In the genomic region with DNA sequence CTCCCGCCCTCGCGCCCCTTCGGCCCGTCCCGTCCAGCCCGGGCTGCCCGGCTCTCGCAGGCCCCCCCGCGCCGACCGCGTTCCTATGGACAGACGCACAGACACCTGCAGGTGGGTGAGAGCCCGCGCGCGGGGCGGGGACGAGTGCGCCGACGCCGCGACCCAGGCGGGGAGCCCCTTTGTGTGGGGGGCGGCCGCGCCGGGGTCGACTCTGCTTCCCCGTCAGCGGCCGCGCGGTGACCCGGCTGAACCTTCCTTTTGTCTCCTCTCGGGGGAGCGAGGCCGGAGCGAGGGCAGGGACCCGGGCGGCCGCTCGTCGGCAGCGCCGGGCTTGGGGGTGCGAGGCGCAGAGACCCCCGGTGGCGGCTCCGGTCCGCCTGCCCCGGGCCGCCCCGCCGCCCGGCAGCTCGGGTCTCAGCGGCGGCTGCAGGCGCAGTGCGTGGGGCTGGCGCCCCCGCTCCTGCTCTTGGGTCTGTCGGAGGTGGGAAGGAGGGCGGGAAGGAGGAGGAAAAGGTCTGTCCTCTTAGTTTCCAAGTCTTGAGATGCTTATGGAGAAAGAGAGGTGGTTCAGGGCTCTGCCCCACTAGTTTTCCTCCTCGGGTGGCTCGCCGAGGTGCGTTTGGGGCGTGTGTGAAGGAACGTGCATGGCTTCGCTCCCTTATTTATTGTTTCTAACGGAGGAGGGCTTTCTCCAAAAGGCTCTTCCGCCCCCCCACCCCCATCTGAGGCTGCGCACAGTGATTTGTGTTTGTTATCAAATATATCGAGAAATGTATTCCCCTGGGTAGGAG, we compare ENCODE assay signal across 8 cellular contexts. TPM values are rescaled to one million over a fixed set of nuclear protein-coding genes. Genes with fewer than 3 reads are reported as not detected.
DNase-seq lines count a peak whose midpoint lies in the region; ATAC-seq and TF ChIP-seq lines count a peak whose summit lies in the region.

No MANE protein-coding gene starts in this region.

- TF ChIP-seq CTCF in hepatocyte (IDR thresholded peaks at IDR 0.05; ENCODE audit: poor library complexity) (no peak), gastrocnemius medialis (IDR thresholded peaks at IDR 0.05 in 4 of 5, conservative IDR thresholded peaks at IDR 0.05 in 1 of 5) (peak in 1 of 5 experiments; percentile 15)

- H3K36me3 Mint-ChIP-seq in T-helper 17 cell (ENCODE audit: low read depth), result peaks cover 2% of the 10 kb centered on the region

- in situ Hi-C loops in KBM-7 (cut with MboI; ENCODE audit: low pct_unique_long_range_greater_than_20kb, low sequenced_read_pairs) (no loop called here), gastrocnemius medialis (cut with MboI; ENCODE audit: low sequenced_read_pairs in 4 of 4) (no loop called here)

- peak overlapping the region; percentile 94 for H3K4me3 Mint-ChIP-seq in T-helper 17 cell

- H3K9me3 ChIP-seq in ES-I3 (ENCODE audit: control insufficient read depth, insufficient read depth, low read length) (no peaks in the 10 kb centered on the region), T-helper 17 cell (ENCODE audit: control insufficient read depth, low read length, poor library complexity, severe bottlenecking) (no peaks in the 10 kb centered on the region), hepatocyte (ENCODE audit: low read depth) (no peaks in the 10 kb centered on the region), gastrocnemius medialis (no peaks in the 10 kb centered on the region)

- peak overlapping the region; percentile 85 for H3K27ac ChIP-seq in hepatocyte
- H3K27ac ChIP-seq in gastrocnemius medialis, result peak overlapping the region; percentile 48 to 77 (median 72)

- peak overlapping the region; percentile 85 for H2AFZ ChIP-seq in hepatocyte

- peak overlapping the region; percentile 41 for H3K4me3 ChIP-seq in hepatocyte
- H3K4me3 ChIP-seq in gastrocnemius medialis, result peak overlapping the region; percentile 70 to 86 (median 80)

- peak overlapping the region; percentile 88 for H3K9ac ChIP-seq in ES-I3 (ENCODE audit: low read depth, low read length)

- H3K4me2 ChIP-seq in hepatocyte, result peak overlapping the region; percentile 71

- ATAC-seq in GM21786 (IDR thresholded peaks at IDR 0.05; ENCODE audit: unreplicated experiment), result peak; percentile 31
- ATAC-seq in T-helper 17 cell, result peak; percentile 28
- peak; percentile 75 to 77 for ATAC-seq in gastrocnemius medialis

- peak overlapping the region; percentile 78 for H3K27ac Mint-ChIP-seq in T-helper 17 cell

- 2% methylated on average over 62 of the region's 80 CpGs for WGBS in hepatocyte (ENCODE audit: low lambda C conversion rate, missing lambda C conversion rate)

- DNase-seq in KBM-7 (peak; percentile 69), T-helper 17 cell (peak in 2 of 3 donors; percentile 20 to 23), anterior cingulate cortex (lab: John Stamatoyannopoulos, UW) (peak in 41 of 58 donors; percentile 4 to 62 (median 45)), hepatocyte (ENCODE audit: low spot score) (peak; percentile 74), gastrocnemius medialis (peak; percentile 8 to 48), inferior parietal cortex (ENCODE audit: extremely low spot score) (no peak)

- H3K9me2 ChIP-seq in hepatocyte (replicated peaks; ENCODE audit: insufficient read depth), result no peaks in the 10 kb centered on the region

- peaks cover 44% of the 10 kb centered on the region for H3K79me2 ChIP-seq in hepatocyte

- H4K20me1 ChIP-seq in hepatocyte (ENCODE audit: insufficient read depth, poor library complexity, severe bottlenecking), result no peaks in the 10 kb centered on the region

- intact Hi-C loops in gastrocnemius medialis (cut with DNase I; ENCODE audit: low total_unique reads), result loop anchor here (5.0 kb wide), 2 partner anchors 110 to 230 kb away; partner anchors contain the start of gene INIP

- H3K4me1 ChIP-seq in ES-I3 (ENCODE audit: insufficient read depth, low read length) (peaks cover 10% of the 10 kb centered on the region; the same call in 1 of the 2 replicates), hepatocyte (ENCODE audit: insufficient read depth) (peaks cover 31% of the 10 kb centered on the region), gastrocnemius medialis (peaks cover 3 to 11% of the 10 kb centered on the region in 2 donors)

- H3K36me3 ChIP-seq in ES-I3 (ENCODE audit: insufficient read depth, low read length), result no peaks in the 10 kb centered on the region; the same call in 1 of the 2 replicates
- no peaks in the 10 kb centered on the region for H3K36me3 ChIP-seq in hepatocyte (replicated peaks; ENCODE audit: insufficient read depth, low read depth)
- no peaks in the 10 kb centered on the region for H3K36me3 ChIP-seq in gastrocnemius medialis

- H3K4me1 Mint-ChIP-seq in T-helper 17 cell, result peaks cover 15% of the 10 kb centered on the region

- H3K27me3 Mint-ChIP-seq in T-helper 17 cell, result no peaks in the 10 kb centered on the region

- TF ChIP-seq POLR2A in gastrocnemius medialis (IDR thresholded peaks at IDR 0.05), result no peak

- no peaks in the 10 kb centered on the region for H3K27me3 ChIP-seq in hepatocyte
- H3K27me3 ChIP-seq in gastrocnemius medialis, result no peaks in the 10 kb centered on the region

RNA-seq across cellular contexts. Expression of gene KIAA1958, which starts 0.6 kb away (rescaled TPM):
- total RNA-seq in T-helper 17 cell (1 to 10 TPM; 2.1 to 2.8 TPM), hepatocyte (9.1 and 10.1 TPM in 2 replicates), gastrocnemius medialis (1 to 10 TPM; 1.3 to 4.0 (median 2.6) TPM)
- 3.5 and 5.2 TPM in 2 replicates for polyA plus RNA-seq in hepatocyte
